In the genomic region with DNA sequence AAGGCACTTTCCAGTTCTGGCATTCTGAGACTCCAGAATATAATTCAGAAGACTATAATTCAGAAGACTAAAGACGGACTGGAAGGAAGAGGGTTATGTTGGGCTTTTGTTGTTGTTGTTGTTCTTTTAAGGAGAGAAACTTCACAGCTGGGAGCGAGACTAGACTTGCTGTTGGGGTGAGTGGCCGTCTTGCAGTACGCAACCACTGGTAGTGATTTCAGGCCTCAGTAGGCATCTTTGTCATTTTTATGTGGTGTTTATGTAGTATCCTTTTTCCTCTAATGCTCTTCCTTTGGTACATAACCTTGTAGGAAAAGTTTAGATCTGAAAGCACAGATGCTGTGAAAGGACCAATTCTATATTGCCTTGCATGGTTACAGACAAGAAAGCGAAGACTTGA, we compare ENCODE assay signal across 24 cellular contexts.
"Had no signal": no experiment of that assay in that cellular context is flagged by ENCODE, and none has a peak within 500 bp of the region (broad histone marks: within the 10 kb centered on the region; RNA-seq: fewer than 3 reads in every experiment).

No MANE protein-coding gene starts in this region.

- H3K27ac Mint-ChIP-seq: activated CD8-positive, alpha-beta T cell treated with anti-CD3 and anti-CD28 coated beads for 36 hours; activated naive CD8-positive, alpha-beta T cell treated with anti-CD3 and anti-CD28 coated beads, Interleukin-2, amount 10 ng/mL, durations not matched to agents 7 days and 5 days; T-cell had no signal

- H3K9me3 ChIP-seq: adrenal gland had no signal

- H3K4me3 ChIP-seq: adrenal gland had no signal

- ATAC-seq: activated CD4-positive, CD25-positive, alpha-beta regulatory T cell treated with anti-CD3 and anti-CD28 coated beads, Interleukin-2, amount 50 U/mL, for 24 hours; activated CD8-positive, alpha-beta T cell treated with anti-CD3 and anti-CD28 coated beads for 36 hours; PC-3; T-cell had no signal

- H3K9me3 Mint-ChIP-seq: activated CD8-positive, alpha-beta T cell treated with anti-CD3 and anti-CD28 coated beads for 36 hours; activated naive CD8-positive, alpha-beta T cell treated with anti-CD3 and anti-CD28 coated beads, Interleukin-2, amount 10 ng/mL, durations not matched to agents 7 days and 5 days; T-cell had no signal

- H3K27me3 Mint-ChIP-seq: activated CD8-positive, alpha-beta T cell treated with anti-CD3 and anti-CD28 coated beads for 36 hours; activated naive CD8-positive, alpha-beta T cell treated with anti-CD3 and anti-CD28 coated beads, Interleukin-2, amount 10 ng/mL, durations not matched to agents 7 days and 5 days; T-cell had no signal

- H3K27ac ChIP-seq: adrenal gland, WERI-Rb-1 had no signal

- H3K27me3 ChIP-seq: adrenal gland had no signal

- DNase-seq: activated CD4-positive, alpha-beta T cell treated with anti-CD3 and anti-CD28 coated beads for 4 hours; activated CD8-positive, alpha-beta memory T cell treated with anti-CD3 and anti-CD28 coated beads, Interleukin-2, amount 50 U/mL, for 48 hours; activated CD8-positive, alpha-beta T cell treated with anti-CD3 and anti-CD28 coated beads for 36 hours; activated naive CD4-positive, alpha-beta T cell treated with anti-CD3 and anti-CD28 coated beads, Interleukin-2, amount 50 U/mL, for 16 hours; activated naive CD8-positive, alpha-beta T cell treated with anti-CD3 and anti-CD28 coated beads, Interleukin-2, amount 10 ng/mL, durations not matched to agents 7 days and 5 days; activated T-cell treated with anti-CD3 and anti-CD28 coated beads, Interleukin-2, amount 50 U/mL, for 1 hour; adrenal gland; anterior cingulate cortex; caudate nucleus; MM.1S; NCI-H1105; NCI-H1436; NCI-H1694 treated with DMSO at 0.1 percent for 48 hours; NCI-H2029 treated with DMSO at 0.1 percent for 48 hours; NCI-H345; NCI-H510A; NCI-H526 treated with DMSO at 0.1 percent for 48 hours; NCI-H82; NK-92 treated with Interleukin-12 subunit alpha and Interleukin-12 subunit beta, amount 100 ng/mL, for 24 hours; PC-3; SIG-M5; T-cell; WERI-Rb-1 had no signal

- H3K4me1 Mint-ChIP-seq: activated naive CD8-positive, alpha-beta T cell treated with anti-CD3 and anti-CD28 coated beads, Interleukin-2, amount 10 ng/mL, durations not matched to agents 7 days and 5 days had no signal

- H3K36me3 ChIP-seq: adrenal gland had no signal

- H3K4me3 Mint-ChIP-seq: activated CD8-positive, alpha-beta T cell treated with anti-CD3 and anti-CD28 coated beads for 36 hours; activated naive CD8-positive, alpha-beta T cell treated with anti-CD3 and anti-CD28 coated beads, Interleukin-2, amount 10 ng/mL, durations not matched to agents 7 days and 5 days; T-cell had no signal
